In genomic region chr1:3231245-3231644, GRCh38 we compare ENCODE assay signal across 9 cellular contexts.
"Had no signal": no experiment of that assay in that cellular context is flagged by ENCODE, and none has a peak within 500 bp of the region (broad histone marks: within the 10 kb centered on the region; RNA-seq: fewer than 3 reads in every experiment).

No MANE protein-coding gene starts in this region.

- H3K9me3 Mint-ChIP-seq: HFFc6, IgD-negative memory B cell had no signal

- H3K4me2 ChIP-seq: KMS-11 had no signal

- H3K9ac ChIP-seq: GM23248, KMS-11 had no signal

- H3K4me3 ChIP-seq: GM23248, HAP-1 had no signal

- H3K4me1 ChIP-seq: HAP-1 had no signal

- H3K36me3 Mint-ChIP-seq: IgD-negative memory B cell had no signal

- H3K9me3 ChIP-seq: HAP-1 had no signal

- ATAC-seq: HCT116 had no signal

- H3K27ac Mint-ChIP-seq: HFFc6, IgD-negative memory B cell had no signal

- H3K4me3 Mint-ChIP-seq: HFFc6, IgD-negative memory B cell had no signal

- H3K36me3 ChIP-seq: HAP-1 had no signal

- H2AFZ ChIP-seq: GM23248 had no signal

- H3K27ac ChIP-seq: GM23248, KMS-11 had no signal

- DNase-seq: GM23248, GOT3, H7, HFFc6, KBM-7 had no signal
